21 cellular contexts compared by ENCODE assay signal in the genomic region with DNA sequence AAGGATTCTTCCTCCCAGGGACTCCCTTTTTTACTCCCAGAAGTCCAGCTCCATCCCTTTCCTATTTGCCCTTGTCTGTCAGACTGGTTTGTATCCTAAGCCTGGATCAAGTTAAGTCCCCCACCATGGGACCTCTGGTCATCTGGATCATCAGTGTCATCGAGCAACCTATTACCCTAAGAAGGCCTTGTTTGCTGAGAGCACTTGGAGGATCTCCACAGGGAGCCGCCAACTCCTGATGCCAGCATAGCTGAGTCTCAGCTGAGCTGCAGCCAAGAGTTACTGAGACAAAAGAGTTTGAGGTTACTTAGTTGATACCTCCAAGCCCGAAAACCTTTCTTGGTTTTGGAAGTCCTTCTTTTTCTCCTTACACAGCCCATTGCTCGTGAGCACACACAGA. TPM values are rescaled to one million over a fixed set of nuclear protein-coding genes. Genes with fewer than 3 reads are reported as not detected.
DNase-seq lines count a peak whose midpoint lies in the region; ATAC-seq, FAIRE-seq and TF ChIP-seq lines count a peak whose summit lies in the region.
"Had no signal": no experiment of that assay in that cellular context is flagged by ENCODE, and none has a peak within 500 bp of the region (broad histone marks: within the 10 kb centered on the region; RNA-seq: fewer than 3 reads in every experiment).

No MANE protein-coding gene starts in this region.

- no peak overlapping the region for H2AFZ ChIP-seq in Karpas-422 (ENCODE audit: low read length)
- no peak overlapping the region for H2AFZ ChIP-seq in neural progenitor cell (replicated peaks)

- 0 out of 2 replicates have a peak, but pooled peaks cover 3% of the 10 kb centered on the region for H3K27me3 ChIP-seq in Karpas-422 (ENCODE audit: low read length)
- H3K27me3 ChIP-seq in bronchial epithelial cell (ENCODE audit: control insufficient read depth, insufficient read depth, low read length): no peaks in the 10 kb centered on the region
- H3K27me3 ChIP-seq in neural progenitor cell: no peaks in the 10 kb centered on the region
- H3K27me3 ChIP-seq: BLaER1 treated with 17β-estradiol and CSF1 and Interleukin-3, amounts not matched to agents 10 nM and 100 nM had no signal

- ATAC-seq in GM19395 (IDR thresholded peaks at IDR 0.05; ENCODE audit: unreplicated experiment): no peak
- ATAC-seq: A549 had no signal

- H4K20me1 ChIP-seq in Karpas-422 (ENCODE audit: insufficient read depth, low read depth, low read length) (no peaks in the 10 kb centered on the region), neural progenitor cell (ENCODE audit: low read depth) (no peaks in the 10 kb centered on the region)
- H4K20me1 ChIP-seq: BLaER1 treated with 17β-estradiol and CSF1 and Interleukin-3, amounts not matched to agents 10 nM and 100 nM had no signal

- TF ChIP-seq CTCF in bronchial epithelial cell (IDR thresholded peaks at IDR 0.05; ENCODE audit: insufficient read depth, low read length, severe bottlenecking): no peak
- TF ChIP-seq CTCF in neural progenitor cell (IDR thresholded peaks at IDR 0.05): no peak
- no peak for TF ChIP-seq CTCF in HFFc6 (IDR thresholded peaks at IDR 0.05)

- FAIRE-seq in bronchial epithelial cell (lab: Jason Lieb, UNC): peak; percentile 87
- FAIRE-seq: A549, H54 had no signal

- H3K4me2 ChIP-seq in Karpas-422 (ENCODE audit: low read depth, low read length, poor library complexity, severe bottlenecking) (no peak overlapping the region), neural progenitor cell (no peak overlapping the region)
- H3K4me2 ChIP-seq: A549; BLaER1 treated with 17β-estradiol and CSF1 and Interleukin-3, amounts not matched to agents 10 nM and 100 nM had no signal

- peaks cover 11% of the 10 kb centered on the region for H3K27me3 Mint-ChIP-seq in neural progenitor cell (ENCODE audit: insufficient read depth, low read depth)
- peaks cover 14% of the 10 kb centered on the region for H3K27me3 Mint-ChIP-seq in HFFc6 (ENCODE audit: insufficient read depth)

- H3K9me3 ChIP-seq in Karpas-422 (ENCODE audit: low read length) (no peaks in the 10 kb centered on the region), neural progenitor cell (ENCODE audit: low read depth) (no peaks in the 10 kb centered on the region)
- H3K9me3 ChIP-seq: A549; BE2C; BLaER1 treated with 17β-estradiol and CSF1 and Interleukin-3, amounts not matched to agents 10 nM and 100 nM; HAP-1 had no signal

- no peaks in the 10 kb centered on the region for H3F3A ChIP-seq in neural progenitor cell (ENCODE audit: low read depth)

- H3K9me2 ChIP-seq in Karpas-422 (replicated peaks; ENCODE audit: insufficient read depth, low read length): no peaks in the 10 kb centered on the region

- H3K36me3 ChIP-seq in Karpas-422 (ENCODE audit: insufficient read depth, low read length) (no peaks in the 10 kb centered on the region), bronchial epithelial cell (ENCODE audit: control insufficient read depth, insufficient read depth, low read length) (no peaks in the 10 kb centered on the region), neural progenitor cell (no peaks in the 10 kb centered on the region)
- H3K36me3 ChIP-seq: BE2C; BLaER1 treated with 17β-estradiol and CSF1 and Interleukin-3, amounts not matched to agents 10 nM and 100 nM; HAP-1 had no signal

- H3K27ac ChIP-seq in Karpas-422 (ENCODE audit: low read length): no peak overlapping the region
- H3K27ac ChIP-seq in neural progenitor cell: no peak overlapping the region
- H3K27ac ChIP-seq: A549; BLaER1 treated with 17β-estradiol and CSF1 and Interleukin-3, amounts not matched to agents 10 nM and 100 nM had no signal

- DNase-seq in Karpas-422 (peak; percentile 29), bronchial epithelial cell (ENCODE audit: low read depth) (no peak), neural progenitor cell (ENCODE audit: low spot score) (peak; percentile 16), NOMO-1 (lab: John Stamatoyannopoulos, UW; ENCODE audit: unreplicated experiment in 2 of 2) (no peak), HFFc6 (no peak)
- DNase-seq: 8988T; ACHN; AML-193; BE2C; CD4-positive, alpha-beta T cell; CD8-positive, alpha-beta memory T cell; DMS53; DMS79 treated with DMSO at 0.1 percent for 48 hours; GOT3 had no signal

- no peak overlapping the region for H3K9ac ChIP-seq in Karpas-422 (ENCODE audit: low read length)
- H3K9ac ChIP-seq in neural progenitor cell: no peak overlapping the region
- H3K9ac ChIP-seq: BLaER1 treated with 17β-estradiol and CSF1 and Interleukin-3, amounts not matched to agents 10 nM and 100 nM had no signal

- no peaks in the 10 kb centered on the region for H3K36me3 Mint-ChIP-seq in neural progenitor cell
- H3K36me3 Mint-ChIP-seq in HFFc6 (ENCODE audit: low read depth): no peaks in the 10 kb centered on the region
- H3K36me3 Mint-ChIP-seq: CD14-positive monocyte; CD8-positive, alpha-beta memory T cell had no signal

- H3K9me3 Mint-ChIP-seq in neural progenitor cell (no peaks in the 10 kb centered on the region), HFFc6 (no peaks in the 10 kb centered on the region)
- H3K9me3 Mint-ChIP-seq: CD14-positive monocyte; CD4-positive, alpha-beta T cell; CD8-positive, alpha-beta memory T cell had no signal

- H3K79me2 ChIP-seq in Karpas-422 (ENCODE audit: low read length) (no peaks in the 10 kb centered on the region), neural progenitor cell (ENCODE audit: low read depth) (no peaks in the 10 kb centered on the region)

- H3K4me1 ChIP-seq in Karpas-422 (ENCODE audit: low read length) (peaks cover 54% of the 10 kb centered on the region), neural progenitor cell (peaks cover 15% of the 10 kb centered on the region)
- H3K4me1 ChIP-seq: A549, BE2C, HAP-1 had no signal

- H3K4me1 Mint-ChIP-seq in neural progenitor cell: peaks cover 6% of the 10 kb centered on the region
- no peaks in the 10 kb centered on the region for H3K4me1 Mint-ChIP-seq in HFFc6 (ENCODE audit: low read depth)

- H3K4me3 ChIP-seq in Karpas-422 (ENCODE audit: low read length) (no peak overlapping the region), bronchial epithelial cell (ENCODE audit: low read depth, low read length) (no peak overlapping the region), neural progenitor cell (no peak overlapping the region)
- H3K4me3 ChIP-seq: A549; BLaER1 treated with 17β-estradiol and CSF1 and Interleukin-3, amounts not matched to agents 10 nM and 100 nM; HAP-1 had no signal

- H3K4me3 Mint-ChIP-seq in neural progenitor cell: no peak overlapping the region
- no peak overlapping the region for H3K4me3 Mint-ChIP-seq in HFFc6
- H3K4me3 Mint-ChIP-seq: CD14-positive monocyte; CD4-positive, alpha-beta T cell; CD8-positive, alpha-beta memory T cell had no signal

- no peak overlapping the region for H3K27ac Mint-ChIP-seq in neural progenitor cell
- H3K27ac Mint-ChIP-seq in HFFc6: no peak overlapping the region
- H3K27ac Mint-ChIP-seq: CD14-positive monocyte; CD4-positive, alpha-beta T cell; CD8-positive, alpha-beta memory T cell had no signal

RNA-seq across cellular contexts. Expression of gene DAPP1, which starts 10.1 kb away (rescaled TPM):
- 49.1 and 102 TPM in 2 replicates for total RNA-seq in Karpas-422 (2014; rRNA removed; shearing (Covaris generic); ENCODE audit: low replicate concordance)
- total RNA-seq in bronchial epithelial cell: 31.3 and 58.0 TPM in 2 replicates
- total RNA-seq in neural progenitor cell (ENCODE audit: low replicate concordance): not detected in 2 replicates
- not detected for total RNA-seq in HFFc6 (2021; fragmentation: NEBNext Ultra II Directional; extraction: Animal tissue kit (Norgen Biotek cat#: 25700))
- total RNA-seq: G401 had no signal

Comparison
In these comparisons a context has a peak if more than half of its experiments do, and no peak if none do; other contexts are left out.
1. DNase-seq: peak in Karpas-422 (single experiment) and neural progenitor cell (single experiment); none in bronchial epithelial cell (single experiment), NOMO-1 (0 of 2) and HFFc6 (single experiment).
2. RNA of gene DAPP1, which starts 10.1 kb away (total RNA-seq): 49.1 to 102 TPM in Karpas-422 and 31.3 to 58.0 TPM in bronchial epithelial cell; not detected in neural progenitor cell and not detected in HFFc6; every median in the first group is over 10 times any median in the second.